In genomic region chr15:84633311-84634227, GRCh38 we compare ENCODE assay signal across 8 cellular contexts.
DNase-seq lines count a peak whose midpoint lies in the region; ATAC-seq lines count a peak whose summit lies in the region.

No MANE protein-coding gene starts in this region.

- H3K27me3 Mint-ChIP-seq in memory B cell: no peaks in the 10 kb centered on the region

- H3K4me1 Mint-ChIP-seq in memory B cell: peaks cover 28% of the 10 kb centered on the region

- peaks cover 6% of the 10 kb centered on the region for H3K36me3 Mint-ChIP-seq in memory B cell

- no peaks in the 10 kb centered on the region for H3K9me3 Mint-ChIP-seq in memory B cell

- DNase-seq in NCI-H510A (lab: John Stamatoyannopoulos, UW) (peak; percentile 39), memory B cell (ENCODE audit: low spot score in 2 of 2) (peak; percentile 60 to 68), NCI-H345 treated with DMSO at 0.1 percent for 48 hours (lab: John Stamatoyannopoulos, UW; ENCODE audit: unreplicated experiment) (no peak)
- peak; percentile 11 to 43 for DNase-seq in activated CD8-positive, alpha-beta memory T cell treated with anti-CD3 and anti-CD28 coated beads for 1 hour (ENCODE audit: extremely low read depth in 1 of 2, low read depth in 1 of 2)
- peak; percentile 36 for DNase-seq in effector CD8-positive, alpha-beta T cell (lab: John Stamatoyannopoulos, UW)
- peak; percentile 20 for DNase-seq in stimulated activated CD8-positive, alpha-beta memory T cell treated with anti-CD3 and anti-CD28 coated beads, Interleukin-12 subunit alpha, Interleukin-12 subunit beta, amount 100 ng/mL, for 24 hours (ENCODE audit: extremely low read depth)

- peak overlapping the region; percentile 92 for H3K27ac Mint-ChIP-seq in memory B cell

- peak overlapping the region; percentile 98 for H3K4me3 Mint-ChIP-seq in memory B cell

- ATAC-seq in GM18517 (IDR thresholded peaks at IDR 0.05; ENCODE audit: unreplicated experiment) (peak; percentile 51), HG02885 (IDR thresholded peaks at IDR 0.05; ENCODE audit: poor library complexity, unreplicated experiment) (peak; percentile 46), memory B cell (ENCODE audit: low read depth) (peak; percentile 61)
